ENCODE assay signal across 8 cellular contexts in genomic region chr6:11044712-11045167, GRCh38. TPM values are rescaled to one million over a fixed set of nuclear protein-coding genes. Genes with fewer than 3 reads are reported as not detected.
DNase-seq lines count a peak whose midpoint lies in the region; ATAC-seq and TF ChIP-seq lines count a peak whose summit lies in the region.

No MANE protein-coding gene starts in this region.

- intact Hi-C loops in dorsolateral prefrontal cortex (cut with DNase I) (no loop called here), sciatic nerve (cut with DNase I) (no loop called here)

- no peaks in the 10 kb centered on the region for H3K36me3 ChIP-seq in MM.1S (replicated peaks; ENCODE audit: insufficient read depth, low read length)
- no peaks in the 10 kb centered on the region for H3K36me3 ChIP-seq in neuronal stem cell (replicated peaks in 1 of 2; ENCODE audit: control insufficient read depth in 2 of 2, insufficient read depth in 2 of 2, low read length in 2 of 2)

- no peak overlapping the region for H2AFZ ChIP-seq in MM.1S (ENCODE audit: low read length)
- peak overlapping the region; percentile 94 for H2AFZ ChIP-seq in neuronal stem cell (ENCODE audit: low read length)

- H4K8ac ChIP-seq in neuronal stem cell (ENCODE audit: low read depth, low read length), result no peak overlapping the region

- H2AK5ac ChIP-seq in neuronal stem cell (ENCODE audit: low read depth, low read length), result peak overlapping the region; percentile 56

- WGBS in neuronal stem cell (ENCODE audit: extremely low coverage in 2 of 2, insufficient read length in 2 of 2, insufficient replicate concordance in 1 of 2), 2 donors, result no CpG with 5 or more reads among the region's 23 CpGs

- H2BK15ac ChIP-seq in neuronal stem cell (ENCODE audit: low read length), result peak overlapping the region; percentile 81

- H2BK120ac ChIP-seq in neuronal stem cell (ENCODE audit: low read depth, low read length), result no peak overlapping the region

- H3K27ac ChIP-seq in C4-2B, result peak overlapping the region; percentile 72
- H3K27ac ChIP-seq in MM.1S (ENCODE audit: low read length), result no peak overlapping the region
- no peak overlapping the region for H3K27ac ChIP-seq in dorsolateral prefrontal cortex
- H3K27ac ChIP-seq in neuronal stem cell (replicated peaks; ENCODE audit: low read length), result no peak overlapping the region

- no peak overlapping the region for H3K4ac ChIP-seq in neuronal stem cell (ENCODE audit: low read length)

- peak overlapping the region; percentile 39 for H2BK5ac ChIP-seq in neuronal stem cell (ENCODE audit: low read length)

- H3K4me2 ChIP-seq in MM.1S (ENCODE audit: low read depth, low read length) (no peak overlapping the region), neuronal stem cell (ENCODE audit: insufficient read depth, low read length, poor library complexity, severe bottlenecking) (peak overlapping the region; percentile 87)

- H4K20me1 ChIP-seq in MM.1S (ENCODE audit: insufficient read depth, low read length), result no peaks in the 10 kb centered on the region

- no peaks in the 10 kb centered on the region for H3K79me2 ChIP-seq in MM.1S (ENCODE audit: low read length)

- H4K91ac ChIP-seq in neuronal stem cell (ENCODE audit: low read depth, low read length, poor library complexity), result no peak overlapping the region

- H3K9ac ChIP-seq in MM.1S (ENCODE audit: low read length) (no peak overlapping the region), neuronal stem cell (ENCODE audit: low read depth, low read length, poor library complexity) (no peak overlapping the region)

- H3K23ac ChIP-seq in neuronal stem cell (ENCODE audit: low read depth, low read length, poor library complexity), result peak overlapping the region; percentile 95

- H3K4me1 ChIP-seq in MM.1S (ENCODE audit: low read length), result no peaks in the 10 kb centered on the region
- H3K4me1 ChIP-seq in neuronal stem cell (ENCODE audit: control insufficient read depth in 2 of 2, insufficient read depth in 1 of 2, low read depth in 1 of 2, low read length in 2 of 2), result peaks cover 5 to 7% of the 10 kb centered on the region in 2 donors

- no peak for ATAC-seq in sciatic nerve

- DNase-seq in MM.1S (no peak), dorsolateral prefrontal cortex (no peak), neuronal stem cell (ENCODE audit: low spot score) (no peak), NCI-H2171 (lab: John Stamatoyannopoulos, UW) (no peak), H4 (ENCODE audit: low spot score) (no peak), sciatic nerve (ENCODE audit: low spot score) (no peak)
- DNase-seq in stimulated activated CD8-positive, alpha-beta memory T cell treated with anti-CD3 and anti-CD28 coated beads, Interleukin-4, amount 100 ng/mL, for 48 hours, result no peak

- peak; percentile 39 for TF ChIP-seq CTCF in C4-2B (conservative IDR thresholded peaks at IDR 0.05)
- no peak for TF ChIP-seq CTCF in MM.1S (IDR thresholded peaks at IDR 0.05; ENCODE audit: low read length)
- TF ChIP-seq CTCF in dorsolateral prefrontal cortex (IDR thresholded peaks at IDR 0.05 in 54 of 56, conservative IDR thresholded peaks at IDR 0.05 in 2 of 56; ENCODE audit: low read depth in 1 of 56, partially characterized antibody in 56 of 56), result peak in 3 of 56 donors; percentile 1

- H3K27me3 ChIP-seq in MM.1S (replicated peaks; ENCODE audit: insufficient read depth, low read length), result no peaks in the 10 kb centered on the region; the same call in 1 of the 2 replicates
- H3K27me3 ChIP-seq in dorsolateral prefrontal cortex, result peaks cover 0 to 73% (median 29%) of the 10 kb centered on the region in 45 donors
- H3K27me3 ChIP-seq in neuronal stem cell (ENCODE audit: control insufficient read depth in 3 of 3, insufficient read depth in 3 of 3, low read depth in 1 of 3, low read length in 3 of 3), result peaks cover 0 to 21% (median 3%) of the 10 kb centered on the region in 3 experiments

- H2BK12ac ChIP-seq in neuronal stem cell (ENCODE audit: low read length), result no peak overlapping the region

- H3K9me2 ChIP-seq in MM.1S (replicated peaks; ENCODE audit: insufficient read depth, low read length), result no peaks in the 10 kb centered on the region

- no peaks in the 10 kb centered on the region for H3F3A ChIP-seq in MM.1S (ENCODE audit: insufficient read depth, low read length)

- H3K79me1 ChIP-seq in neuronal stem cell (ENCODE audit: low read depth, low read length), result peaks cover 2% of the 10 kb centered on the region

- H3K9me3 ChIP-seq in MM.1S (replicated peaks; ENCODE audit: insufficient read depth, low read length) (no peaks in the 10 kb centered on the region), neuronal stem cell (replicated peaks in 1 of 2; ENCODE audit: control insufficient read depth in 2 of 2, insufficient read depth in 1 of 2, low read depth in 1 of 2, low read length in 2 of 2) (peaks cover 2 to 6% of the 10 kb centered on the region in 2 donors)

- H3K14ac ChIP-seq in neuronal stem cell (ENCODE audit: low read length), result no peak overlapping the region

- H3K4me3 ChIP-seq in MM.1S (ENCODE audit: low read length) (peak overlapping the region; percentile 38; the same call in 1 of the 2 replicates), dorsolateral prefrontal cortex (peak overlapping the region in 45 of 59 donors; percentile 25 to 75 (median 52)), neuronal stem cell (ENCODE audit: low read length in 2 of 2) (peak overlapping the region; percentile 81 to 82)

- H3K18ac ChIP-seq in neuronal stem cell (ENCODE audit: low read length), result peak overlapping the region; percentile 92

RNA-seq across cellular contexts. Expression of gene ELOVL2, which starts 0.6 kb away (rescaled TPM):
- 10 to 100 TPM in 95 of 120 experiments, 1 to 10 TPM in 25; 5.2 to 32.5 (median 12.4) TPM for total RNA-seq in dorsolateral prefrontal cortex
- polyA plus RNA-seq in neuronal stem cell (2013, experiment 1 of 2), result 14.1 TPM
- 14.4 TPM for polyA plus RNA-seq in neuronal stem cell (2013, experiment 2 of 2)
- 0.58 and 0.85 TPM in 2 replicates for total RNA-seq in H4 (2014; rRNA removed; shearing (Covaris generic))
- total RNA-seq in sciatic nerve, result 2.9 TPM

RNA-seq across cellular contexts. Expression of gene SMIM13, which starts 48.9 kb away (rescaled TPM):
- total RNA-seq in dorsolateral prefrontal cortex, result 10 to 100 TPM; 31.0 to 65.1 (median 50.3) TPM
- 3.0 TPM for polyA plus RNA-seq in neuronal stem cell (2013, experiment 1 of 2)
- polyA plus RNA-seq in neuronal stem cell (2013, experiment 2 of 2), result 3.4 TPM
- 9.7 and 13.7 TPM in 2 replicates for total RNA-seq in H4 (2014; rRNA removed; shearing (Covaris generic))
- total RNA-seq in sciatic nerve, result 17.2 TPM
